9 cellular contexts compared by ENCODE assay signal in genomic region chr16:9123871-9124270, GRCh38. TPM values are rescaled to one million over a fixed set of nuclear protein-coding genes. Genes with fewer than 3 reads are reported as not detected.
DNase-seq lines count a peak whose midpoint lies in the region; ATAC-seq lines count a peak whose summit lies in the region.
"Had no signal": no experiment of that assay in that cellular context is flagged by ENCODE, and none has a peak within 500 bp of the region (broad histone marks: within the 10 kb centered on the region; RNA-seq: fewer than 3 reads in every experiment).

No MANE protein-coding gene starts in this region.

- peak overlapping the region; percentile 69 for H3K27ac Mint-ChIP-seq in dendritic cell treated with granulocyte-macrophage colony-stimulating factor and Interleukin-4, amounts not matched to agents 40 ng/mL and 50 ng/mL, for 4 days

- intact Hi-C loops in dendritic cell treated with granulocyte-macrophage colony-stimulating factor and Interleukin-4, amounts not matched to agents 40 ng/mL and 50 ng/mL, for 4 days (cut with micrococcal nuclease), result no loop called here
- intact Hi-C loops in posterior vena cava (cut with DNase I), result no loop called here

- H3K4me3 Mint-ChIP-seq in dendritic cell treated with granulocyte-macrophage colony-stimulating factor and Interleukin-4, amounts not matched to agents 40 ng/mL and 50 ng/mL, for 4 days, result no peak overlapping the region

- H3K4me1 Mint-ChIP-seq in dendritic cell treated with granulocyte-macrophage colony-stimulating factor and Interleukin-4, amounts not matched to agents 40 ng/mL and 50 ng/mL, for 4 days (ENCODE audit: low read depth), result peaks cover 74% of the 10 kb centered on the region

- H3K36me3 Mint-ChIP-seq in dendritic cell treated with granulocyte-macrophage colony-stimulating factor and Interleukin-4, amounts not matched to agents 40 ng/mL and 50 ng/mL, for 4 days (ENCODE audit: low read depth), result peaks cover 69% of the 10 kb centered on the region

- DNase-seq in GM03348 (ENCODE audit: low spot score) (peak; percentile 43), LoVo (ENCODE audit: low spot score) (peak; percentile 78), posterior vena cava (ENCODE audit: low spot score) (peak; percentile 89), NCI-H1105 treated with DMSO at 0.1 percent for 48 hours (lab: John Stamatoyannopoulos, UW) (no peak), NCI-H1092 treated with DMSO at 0.1 percent for 48 hours (lab: John Stamatoyannopoulos, UW) (no peak)
- no peak for DNase-seq in activated naive CD4-positive, alpha-beta T cell treated with anti-CD3 and anti-CD28 coated beads, Interleukin-2, amount 50 U/mL, for 16 hours
- DNase-seq: MM.1S had no signal

- H3K27me3 Mint-ChIP-seq in dendritic cell treated with granulocyte-macrophage colony-stimulating factor and Interleukin-4, amounts not matched to agents 40 ng/mL and 50 ng/mL, for 4 days, result no peaks in the 10 kb centered on the region

- H3K9me3 Mint-ChIP-seq in dendritic cell treated with granulocyte-macrophage colony-stimulating factor and Interleukin-4, amounts not matched to agents 40 ng/mL and 50 ng/mL, for 4 days, result no peaks in the 10 kb centered on the region

- ATAC-seq in GM21619 (IDR thresholded peaks at IDR 0.05; ENCODE audit: unreplicated experiment), result no peak

RNA-seq across cellular contexts. Expression of gene HAPSTR1, which starts 32.4 kb away (rescaled TPM):
- total RNA-seq in posterior vena cava, result 10 to 100 TPM; 63.9 to 65.7 TPM

Comparison
In these comparisons a context has a peak if more than half of its experiments do, and no peak if none do; other contexts are left out.
1. DNase-seq: peak in GM03348 (single experiment), LoVo (single experiment) and posterior vena cava (single experiment); none in NCI-H1105 treated with DMSO at 0.1 percent for 48 hours (single experiment), activated naive CD4-positive, alpha-beta T cell treated with anti-CD3 and anti-CD28 coated beads, Interleukin-2, amount 50 U/mL, for 16 hours (single experiment) and NCI-H1092 treated with DMSO at 0.1 percent for 48 hours (single experiment).